Comparison of ENCODE assay signal across 18 cellular contexts in the genomic region with DNA sequence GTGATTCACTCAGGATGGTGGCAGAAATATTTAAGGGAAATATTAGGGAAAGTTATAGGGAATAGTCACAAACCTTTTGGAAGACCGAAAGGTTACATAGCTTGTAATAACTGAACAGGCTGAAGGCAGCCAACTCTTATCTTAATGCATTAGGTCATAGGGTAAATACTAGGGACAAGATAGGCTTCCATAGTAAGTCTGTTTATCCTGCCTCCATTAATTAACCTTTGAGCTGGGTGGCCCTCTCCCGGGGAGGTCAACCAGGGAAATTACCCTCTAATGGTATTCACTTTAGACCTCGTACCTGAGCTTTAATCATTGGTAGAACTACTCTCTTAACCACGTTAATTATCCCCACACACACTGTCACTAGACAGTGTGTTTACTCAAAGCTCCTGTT.
DNase-seq lines count a peak whose midpoint lies in the region; ATAC-seq, FAIRE-seq and TF ChIP-seq lines count a peak whose summit lies in the region.
"Had no signal": no experiment of that assay in that cellular context is flagged by ENCODE, and none has a peak within 500 bp of the region (broad histone marks: within the 10 kb centered on the region; RNA-seq: fewer than 3 reads in every experiment).

No MANE protein-coding gene starts in this region.

- no peaks in the 10 kb centered on the region for H4K20me1 ChIP-seq in HepG2 (ENCODE audit: insufficient read depth, low read length)

- CTCF ChIA-PET in HepG2 (lab: Yijun Ruan, JAX; ENCODE audit: low intra/inter-chr PET ratio, low total read pairs) (no interaction called here), GM10248 (lab: Yijun Ruan, JAX) (interaction anchor here (1.2 to 1.5 kb wide), 2 partner anchors 14 to 26 kb away, joined by 3 read pairs; no protein-coding TSS in a partner anchor)

- 69 to 74% methylated on average over 2 to 4 of the region's 4 CpGs for WGBS in endodermal cell (ENCODE audit: insufficient coverage in 1 of 2, insufficient read length in 1 of 2), 2 experiments
- WGBS in HepG2 (ENCODE audit: low lambda C conversion rate): 0% methylated on average over 4 of the region's 4 CpGs

- ATAC-seq in HepG2: peak; percentile 95
- ATAC-seq in GM18520 (IDR thresholded peaks at IDR 0.05; ENCODE audit: unreplicated experiment): no peak

- no peaks in the 10 kb centered on the region for H3K79me2 ChIP-seq in HepG2 (ENCODE audit: insufficient read depth, low read length)

- H3K4me3 Mint-ChIP-seq in endodermal cell: no peak overlapping the region
- H3K4me3 Mint-ChIP-seq: CD4-positive, alpha-beta memory T cell had no signal

- TF ChIP-seq POLR2A in HepG2 (IDR thresholded peaks at IDR 0.05; ENCODE audit: insufficient read depth in 1 of 2, low read depth in 2 of 2, low read length in 2 of 2): no peak

- H3K4me1 ChIP-seq in endodermal cell (ENCODE audit: control insufficient read depth, insufficient read depth, low read length) (no peaks in the 10 kb centered on the region), HepG2 (ENCODE audit: insufficient read depth, low read length) (no peaks in the 10 kb centered on the region)

- peak; percentile 28 for DNase-seq in HuH-7.5 (ENCODE audit: low spot score)
- DNase-seq in endodermal cell: no peak
- DNase-seq in HepG2 (ENCODE audit: low spot score): peak; percentile 26
- no peak for DNase-seq in NCI-H2081 treated with DMSO at 0.1 percent for 48 hours (lab: John Stamatoyannopoulos, UW)
- DNase-seq in GM10248 (ENCODE audit: extremely low spot score): no peak
- DNase-seq: C1 segment of cervical spinal cord; CD4-positive, alpha-beta memory T cell; COR-L47; DMS79; EL; GDM1; GM23248; H7; HCEC 1CT had no signal

- H3K27me3 Mint-ChIP-seq in endodermal cell (ENCODE audit: insufficient read depth): no peaks in the 10 kb centered on the region
- H3K27me3 Mint-ChIP-seq: CD4-positive, alpha-beta memory T cell had no signal

- TF ChIP-seq EP300 in HepG2 (IDR thresholded peaks at IDR 0.05; ENCODE audit: low read depth in 2 of 2, low read length in 2 of 2) (no peak), HepG2 (CRISPR knock-in tag; IDR thresholded peaks at IDR 0.05; ENCODE audit: borderline replicate concordance) (no peak)

- intact Hi-C loops in HepG2 (cut with micrococcal nuclease; ENCODE audit: unreplicated experiment): no loop called here

- no peak overlapping the region for H3K27ac ChIP-seq in endodermal cell (ENCODE audit: low read depth, low read length)
- H3K27ac ChIP-seq in HepG2 (ENCODE audit: extremely low read length, insufficient read depth, low read length): no peak overlapping the region
- H3K27ac ChIP-seq: GM23248 had no signal

- H3K9ac ChIP-seq in endodermal cell (ENCODE audit: extremely low read depth, low read length, poor library complexity, severe bottlenecking) (no peak overlapping the region), HepG2 (ENCODE audit: insufficient read depth, low read depth, low read length) (no peak overlapping the region)
- H3K9ac ChIP-seq: GM23248 had no signal

- BruUV-seq in HepG2 (replicated peaks; lab: Mats Ljungman, UMichigan): no TSS peak

- no peak for TF ChIP-seq RAD21 in HepG2 (CRISPR knock-in tag; IDR thresholded peaks at IDR 0.05)

- H3K27ac Mint-ChIP-seq in endodermal cell: peak overlapping the region; percentile 74
- H3K27ac Mint-ChIP-seq: CD4-positive, alpha-beta memory T cell had no signal

- H3K27me3 ChIP-seq in endodermal cell (ENCODE audit: control insufficient read depth, insufficient read depth, low read length, poor library complexity, severe bottlenecking) (no peaks in the 10 kb centered on the region), HepG2 (ENCODE audit: control insufficient read depth in 1 of 2, insufficient read depth in 2 of 2, low read length in 2 of 2) (no peaks in the 10 kb centered on the region)

- TF ChIP-seq CTCF in endodermal cell (conservative IDR thresholded peaks at IDR 0.05) (no peak), HepG2 (CRISPR knock-in tag; IDR thresholded peaks at IDR 0.05) (no peak), GM10248 (IDR thresholded peaks at IDR 0.05; ENCODE audit: control extremely low read depth, extremely low read depth, low read depth, missing control alignments) (no peak)

- peak overlapping the region; percentile 20 for H3K4me3 ChIP-seq in endodermal cell (ENCODE audit: low read length)
- no peak overlapping the region for H3K4me3 ChIP-seq in HepG2 (replicated peaks in 1 of 3; ENCODE audit: insufficient read depth in 1 of 3, low read depth in 2 of 3, low read length in 3 of 3)
- H3K4me3 ChIP-seq: GM23248 had no signal

- no peak overlapping the region for H2AFZ ChIP-seq in HepG2 (ENCODE audit: low read length)
- H2AFZ ChIP-seq: GM23248 had no signal

- in situ Hi-C loops in HepG2 (cut with HindIII; ENCODE audit: extremely low pct_ligation_motif_present, low pct_unique_long_range_greater_than_20kb): no loop called here

- H3K36me3 ChIP-seq in endodermal cell (ENCODE audit: control insufficient read depth, insufficient read depth, low read length) (no peaks in the 10 kb centered on the region), HepG2 (replicated peaks in 1 of 2; ENCODE audit: control insufficient read depth in 1 of 2, insufficient read depth in 2 of 2, low read length in 2 of 2) (no peaks in the 10 kb centered on the region)

- H3K9me3 ChIP-seq in endodermal cell (ENCODE audit: control insufficient read depth, low read length): peaks cover 10% of the 10 kb centered on the region
- peaks cover 20% of the 10 kb centered on the region for H3K9me3 ChIP-seq in HepG2 (ENCODE audit: low read length)

- H3K4me2 ChIP-seq in HepG2 (ENCODE audit: low read depth, low read length): no peak overlapping the region

- no peaks in the 10 kb centered on the region for H3K36me3 Mint-ChIP-seq in endodermal cell (ENCODE audit: low read depth)
- H3K36me3 Mint-ChIP-seq: CD4-positive, alpha-beta memory T cell had no signal

- peaks cover 9% of the 10 kb centered on the region for H3K4me1 Mint-ChIP-seq in endodermal cell
- H3K4me1 Mint-ChIP-seq: CD4-positive, alpha-beta memory T cell had no signal

- POLR2A ChIA-PET in HepG2 (lab: Yijun Ruan, JAX) (no interaction called here), GM10248 (lab: Yijun Ruan, JAX) (no interaction called here)

- no peaks in the 10 kb centered on the region for H3K9me3 Mint-ChIP-seq in endodermal cell

- no peak for FAIRE-seq in HepG2 (lab: Jason Lieb, UNC)
- FAIRE-seq: GM12891, GM18507, H1 had no signal

TF ChIP-seq in HepG2, 621 proteins besides CTCF, POLR2A, EP300 and RAD21 (continues in another document):
- TF ChIP-seq, protein P1, sequence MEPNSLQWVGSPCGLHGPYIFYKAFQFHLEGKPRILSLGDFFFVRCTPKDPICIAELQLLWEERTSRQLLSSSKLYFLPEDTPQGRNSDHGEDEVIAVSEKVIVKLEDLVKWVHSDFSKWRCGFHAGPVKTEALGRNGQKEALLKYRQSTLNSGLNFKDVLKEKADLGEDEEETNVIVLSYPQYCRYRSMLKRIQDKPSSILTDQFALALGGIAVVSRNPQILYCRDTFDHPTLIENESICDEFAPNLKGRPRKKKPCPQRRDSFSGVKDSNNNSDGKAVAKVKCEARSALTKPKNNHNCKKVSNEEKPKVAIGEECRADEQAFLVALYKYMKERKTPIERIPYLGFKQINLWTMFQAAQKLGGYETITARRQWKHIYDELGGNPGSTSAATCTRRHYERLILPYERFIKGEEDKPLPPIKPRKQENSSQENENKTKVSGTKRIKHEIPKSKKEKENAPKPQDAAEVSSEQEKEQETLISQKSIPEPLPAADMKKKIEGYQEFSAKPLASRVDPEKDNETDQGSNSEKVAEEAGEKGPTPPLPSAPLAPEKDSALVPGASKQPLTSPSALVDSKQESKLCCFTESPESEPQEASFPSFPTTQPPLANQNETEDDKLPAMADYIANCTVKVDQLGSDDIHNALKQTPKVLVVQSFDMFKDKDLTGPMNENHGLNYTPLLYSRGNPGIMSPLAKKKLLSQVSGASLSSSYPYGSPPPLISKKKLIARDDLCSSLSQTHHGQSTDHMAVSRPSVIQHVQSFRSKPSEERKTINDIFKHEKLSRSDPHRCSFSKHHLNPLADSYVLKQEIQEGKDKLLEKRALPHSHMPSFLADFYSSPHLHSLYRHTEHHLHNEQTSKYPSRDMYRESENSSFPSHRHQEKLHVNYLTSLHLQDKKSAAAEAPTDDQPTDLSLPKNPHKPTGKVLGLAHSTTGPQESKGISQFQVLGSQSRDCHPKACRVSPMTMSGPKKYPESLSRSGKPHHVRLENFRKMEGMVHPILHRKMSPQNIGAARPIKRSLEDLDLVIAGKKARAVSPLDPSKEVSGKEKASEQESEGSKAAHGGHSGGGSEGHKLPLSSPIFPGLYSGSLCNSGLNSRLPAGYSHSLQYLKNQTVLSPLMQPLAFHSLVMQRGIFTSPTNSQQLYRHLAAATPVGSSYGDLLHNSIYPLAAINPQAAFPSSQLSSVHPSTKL (CRISPR knock-in tag; IDR thresholded peaks at IDR 0.05): no peak
- TF ChIP-seq ZNF33B (CRISPR knock-in tag; IDR thresholded peaks at IDR 0.05) (no peak), ZNF431 (CRISPR knock-in tag; IDR thresholded peaks at IDR 0.05; ENCODE audit: borderline replicate concordance, low read depth) (no peak), ZMYM4 (CRISPR knock-in tag; IDR thresholded peaks at IDR 0.05) (peak; percentile 18; the same call in 1 of the 2 replicates), ERF (CRISPR knock-in tag; IDR thresholded peaks at IDR 0.05) (no peak), ZNF530 (CRISPR knock-in tag; IDR thresholded peaks at IDR 0.05; ENCODE audit: low read depth) (no peak), MEIS1 (CRISPR knock-in tag; IDR thresholded peaks at IDR 0.05; ENCODE audit: borderline replicate concordance) (no peak), PAF1 (CRISPR knock-in tag; IDR thresholded peaks at IDR 0.05) (no peak), ZNF713 (CRISPR knock-in tag; IDR thresholded peaks at IDR 0.05) (no peak)

Comparison
In these comparisons a context has a peak if more than half of its experiments do, and no peak if none do; other contexts are left out.
1. DNase-seq: peak in HuH-7.5 (single experiment) and HepG2 (single experiment); none in endodermal cell (single experiment), NCI-H2081 treated with DMSO at 0.1 percent for 48 hours (single experiment) and GM10248 (single experiment).